Comparison of ENCODE assay signal across 8 cellular contexts in genomic region chr6:111087106-111087835, GRCh38. TPM values are rescaled to one million over a fixed set of nuclear protein-coding genes. Genes with fewer than 3 reads are reported as not detected.
A peak's percentile ranks its signal among the peaks of the same experiment; 100 is the strongest.
DNase-seq lines count a peak whose midpoint lies in the region; ATAC-seq, FAIRE-seq and TF ChIP-seq lines count a peak whose summit lies in the region.

Gene SLC16A10 (plus strand): TSS chr6:111087503. CDS start chr6:111087753, 250 bp downstream.

- 1% methylated on average over 59 to 86 of the region's 86 CpGs for WGBS in small intestine, 3 donors

- H3K27ac ChIP-seq in astrocyte (ENCODE audit: low read depth, low read length) (no peak within 1 kb of the TSS), iPS-18a (ENCODE audit: low read length) (no peak within 1 kb of the TSS), small intestine (ENCODE audit: low read depth in 1 of 2, low read length in 1 of 2) (no peak within 1 kb of the TSS)

- 0 out of 2 replicates have a peak, but pooled peaks have one; percentile 23 for TF ChIP-seq POLR2A in GM12891 (IDR thresholded peaks at IDR 0.05; ENCODE audit: low read depth, low read length)

- H3K4me1 ChIP-seq in astrocyte (ENCODE audit: insufficient read depth, low read length) (peaks cover 7% of the 10 kb centered on the region), iPS-18a (ENCODE audit: control insufficient read depth, low read depth, low read length) (peaks cover 36% of the 10 kb centered on the region), small intestine (ENCODE audit: control insufficient read depth in 2 of 2, insufficient read depth in 1 of 2, low read depth in 1 of 2, low read length in 1 of 2) (no peaks in the 10 kb centered on the region)

- no peaks in the 10 kb centered on the region for H3K9me3 Mint-ChIP-seq in astrocyte (ENCODE audit: unreplicated experiment)

- H3K27me3 ChIP-seq in astrocyte (ENCODE audit: insufficient read depth, low read length) = peaks cover 46% of the 10 kb centered on the region
- H3K27me3 ChIP-seq in iPS-18a (ENCODE audit: control insufficient read depth, insufficient read depth, low read length) = peaks cover 37% of the 10 kb centered on the region
- H3K27me3 ChIP-seq in small intestine (ENCODE audit: control insufficient read depth in 2 of 2, insufficient read depth in 2 of 2, low read length in 2 of 2) = peaks cover 0 to 6% of the 10 kb centered on the region in 2 donors

- H4K20me1 ChIP-seq in astrocyte (ENCODE audit: insufficient read depth, low read length) = no peaks in the 10 kb centered on the region

- peaks cover 41% of the 10 kb centered on the region for H3K27me3 Mint-ChIP-seq in astrocyte (ENCODE audit: low read depth, unreplicated experiment)

- H3K4me1 Mint-ChIP-seq in astrocyte (ENCODE audit: low read depth, unreplicated experiment) = peaks cover 3% of the 10 kb centered on the region

- no peaks in the 10 kb centered on the region for H3K36me3 Mint-ChIP-seq in astrocyte (ENCODE audit: low read depth, unreplicated experiment)

- H3K9me3 ChIP-seq in astrocyte (ENCODE audit: insufficient read depth, low read depth, low read length) = no peaks in the 10 kb centered on the region
- H3K9me3 ChIP-seq in iPS-18a (ENCODE audit: control insufficient read depth, low read depth, low read length) = no peaks in the 10 kb centered on the region
- H3K9me3 ChIP-seq in small intestine (ENCODE audit: control insufficient read depth, low read depth) = no peaks in the 10 kb centered on the region

- peak within 1 kb of the TSS; percentile 85 for H3K4me3 Mint-ChIP-seq in astrocyte (ENCODE audit: unreplicated experiment)

- peak within 1 kb of the TSS; percentile 80 for H3K4me2 ChIP-seq in astrocyte (ENCODE audit: low read length)

- FAIRE-seq in GM12891 (lab: Jason Lieb, UNC) (peak; percentile 85), astrocyte (lab: Jason Lieb, UNC) (no peak), small intestine (lab: Jason Lieb, UNC) (no peak)

- H2AFZ ChIP-seq in astrocyte (ENCODE audit: low read depth, low read length) = peak within 1 kb of the TSS; percentile 87

- no peaks in the 10 kb centered on the region for H3K36me3 ChIP-seq in astrocyte (ENCODE audit: insufficient read depth, low read length)
- no peaks in the 10 kb centered on the region for H3K36me3 ChIP-seq in iPS-18a (ENCODE audit: control insufficient read depth, low read depth, low read length)
- H3K36me3 ChIP-seq in small intestine (ENCODE audit: control insufficient read depth in 2 of 2, insufficient read depth in 2 of 2, low read length in 2 of 2) = no peaks in the 10 kb centered on the region

- no peaks in the 10 kb centered on the region for H3K79me2 ChIP-seq in astrocyte (ENCODE audit: insufficient read depth, low read length)

- H3K9ac ChIP-seq in astrocyte (ENCODE audit: low read length) = peak within 1 kb of the TSS; percentile 22
- peak within 1 kb of the TSS; percentile 50 for H3K9ac ChIP-seq in iPS-18a (ENCODE audit: low read length)

- TF ChIP-seq CTCF in astrocyte (IDR thresholded peaks at IDR 0.05; ENCODE audit: insufficient read depth, low read depth, low read length) = no peak

- peak within 1 kb of the TSS; percentile 48 for H3K4me3 ChIP-seq in astrocyte (ENCODE audit: insufficient read depth, low read depth, low read length)
- peak within 1 kb of the TSS; percentile 71 for H3K4me3 ChIP-seq in iPS-18a (ENCODE audit: low read length)
- peak within 1 kb of the TSS; percentile 68 to 88 for H3K4me3 ChIP-seq in small intestine (ENCODE audit: low read depth in 1 of 2, low read length in 2 of 2)

- no peak within 1 kb of the TSS for H3K27ac Mint-ChIP-seq in astrocyte (ENCODE audit: unreplicated experiment)

- DNase-seq in GM12891 (ENCODE audit: insufficient read length, low spot score) (peak; percentile 77), NCI-H1092 treated with DMSO at 0.1 percent for 48 hours (lab: John Stamatoyannopoulos, UW) (peak; percentile 85), T-helper 22 cell (ENCODE audit: low read depth) (peak; percentile 79), astrocyte (ENCODE audit: low read depth) (no peak), small intestine (peak; percentile 66), HT-29 (ENCODE audit: low spot score) (no peak)

- peak; percentile 84 for ATAC-seq in HG02623 (IDR thresholded peaks at IDR 0.05; ENCODE audit: unreplicated experiment)

TF ChIP-seq in GM12891, 5 proteins besides CTCF, POLR2A, EP300 and RAD21:
- no peak for TF ChIP-seq POLR2AphosphoS5 (IDR thresholded peaks at IDR 0.05; ENCODE audit: low read depth, low read length)
- no peak for TF ChIP-seq SPI1 (IDR thresholded peaks at IDR 0.05; ENCODE audit: low read depth, low read length)
- TF ChIP-seq POU2F2 (IDR thresholded peaks at IDR 0.05; ENCODE audit: low read depth, low read length) = no peak
- TF ChIP-seq PAX5 (IDR thresholded peaks at IDR 0.05; ENCODE audit: insufficient read depth, low read length, severe bottlenecking) = no peak
- no peak for TF ChIP-seq TAF1 (IDR thresholded peaks at IDR 0.05; ENCODE audit: low read depth, low read length)

RNA-seq across cellular contexts. Expression of gene SLC16A10, which starts in this region (rescaled TPM):
- 1.3 TPM for polyA plus RNA-seq in GM12891 (2012; ENCODE audit: low read depth, missing spikeins)
- total RNA-seq in astrocyte = 0.18 and 0.48 TPM in 2 replicates
- 1 to 10 TPM in 2 of 3 donors, under 1 TPM in 1; 0.81 to 4.6 (median 4.0) TPM for polyA plus RNA-seq in small intestine
- total RNA-seq in HT-29 (2014; rRNA removed; shearing (Covaris generic)) = 0.76 TPM in 1 of 2 replicates, not detected in the other

Comparison
In these comparisons a context has a peak if more than half of its experiments do, and no peak if none do; other contexts are left out.
1. DNase-seq: peak in GM12891 (single experiment), NCI-H1092 treated with DMSO at 0.1 percent for 48 hours (single experiment), T-helper 22 cell (single experiment) and small intestine (single experiment); none in astrocyte (single experiment) and HT-29 (single experiment).
2. Peak in every context shown above with its lines, with median percentiles within 50 percentile points of each other: H3K4me3 ChIP-seq.